8 cellular contexts compared by ENCODE assay signal in the genomic region with DNA sequence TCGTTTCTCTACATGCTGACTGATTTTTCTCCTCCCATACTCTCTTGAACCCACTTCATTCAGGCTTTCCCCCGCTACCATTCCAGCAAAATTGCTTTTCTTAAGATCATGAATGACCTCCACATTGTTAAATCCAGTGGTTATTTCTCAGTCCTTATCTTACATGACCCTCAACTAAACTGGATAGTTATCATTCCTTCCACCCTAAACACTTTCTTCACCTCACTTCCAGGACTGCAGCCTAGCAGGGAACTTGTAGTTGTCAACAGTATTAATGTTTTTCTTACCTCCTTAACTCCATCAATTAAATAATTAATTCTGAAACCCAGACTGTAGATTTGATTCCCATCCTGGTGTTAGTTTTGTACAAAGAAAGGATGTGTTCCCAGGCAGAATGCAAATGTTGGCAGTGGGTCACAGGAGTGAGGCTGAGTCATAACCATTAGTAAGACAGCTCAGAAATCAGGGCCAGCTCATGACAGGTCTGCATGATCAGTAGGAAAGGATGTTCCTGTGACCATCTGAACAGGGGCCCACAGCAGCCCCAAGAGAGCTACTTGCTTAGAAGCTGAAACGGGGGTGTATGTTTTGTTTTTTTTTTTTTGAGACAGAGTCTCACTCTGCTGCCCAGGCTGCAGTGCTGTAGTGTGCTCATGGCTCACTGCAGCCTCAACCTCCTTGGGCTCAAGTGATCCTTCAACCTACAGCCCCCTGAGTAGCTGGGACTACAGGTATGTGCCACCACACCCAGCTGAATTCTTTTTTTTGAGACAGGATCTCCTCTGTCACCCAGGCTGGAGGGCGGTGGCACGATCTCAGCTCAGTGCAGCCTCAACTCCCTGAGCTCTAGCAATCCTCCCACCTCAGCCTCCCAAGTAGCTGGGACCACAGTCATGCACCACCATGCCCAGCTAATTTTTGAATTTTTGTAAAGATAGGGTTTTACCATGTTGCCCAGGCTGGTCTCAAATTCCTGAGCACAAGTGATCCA. TPM values are rescaled to one million over a fixed set of nuclear protein-coding genes. Genes with fewer than 3 reads are reported as not detected.
DNase-seq lines count a peak whose midpoint lies in the region; ATAC-seq and TF ChIP-seq lines count a peak whose summit lies in the region.

No MANE protein-coding gene starts in this region.

- intact Hi-C loops in adrenal gland (cut with DNase I): no loop called here

- ATAC-seq in GM19455 (IDR thresholded peaks at IDR 0.05; ENCODE audit: unreplicated experiment): peak; percentile 68
- ATAC-seq in HG03439 (IDR thresholded peaks at IDR 0.05; ENCODE audit: unreplicated experiment): peak; percentile 66

- H3K27ac ChIP-seq in adrenal gland: peak overlapping the region in 4 of 5 donors; percentile 22 to 50 (median 42)

- TF ChIP-seq CTCF in adrenal gland (IDR thresholded peaks at IDR 0.05): no peak
- no peak for TF ChIP-seq CTCF in mesothelial cell of epicardium (IDR thresholded peaks at IDR 0.05; ENCODE audit: unreplicated experiment)

- peak overlapping the region; percentile 70 for H3K27ac Mint-ChIP-seq in mesothelial cell of epicardium

- H3K4me3 ChIP-seq in adrenal gland: no peak overlapping the region

- no peaks in the 10 kb centered on the region for H3K9me3 ChIP-seq in adrenal gland (replicated peaks in 1 of 3)

- peaks cover 7 to 23% of the 10 kb centered on the region in 2 donors for H3K4me1 ChIP-seq in adrenal gland (replicated peaks in 1 of 2)

- no peak for TF ChIP-seq POLR2A in adrenal gland (IDR thresholded peaks at IDR 0.05)

- no peak overlapping the region for H3K4me3 Mint-ChIP-seq in mesothelial cell of epicardium

- DNase-seq in ELR (ENCODE audit: low read depth): peak; percentile 96
- peak; percentile 81 to 94 (median 91) for DNase-seq in adrenal gland
- no peak for DNase-seq in mesothelial cell of epicardium (ENCODE audit: low spot score in 2 of 2, unreplicated experiment in 2 of 2)
- no peak for DNase-seq in NCI-H2107 (lab: John Stamatoyannopoulos, UW)
- DNase-seq in iPS-NIHi7 (ENCODE audit: extremely low spot score): no peak
- no peak for DNase-seq in effector CD4-positive, alpha-beta T cell

- 45 to 61% (median 58%) methylated on average over 3 to 5 of the region's 5 CpGs for WGBS in adrenal gland, 4 donors

- H3K36me3 ChIP-seq in adrenal gland (replicated peaks in 1 of 2): no peaks in the 10 kb centered on the region

- no peaks in the 10 kb centered on the region for H3K27me3 ChIP-seq in adrenal gland

- H3K9me3 Mint-ChIP-seq in mesothelial cell of epicardium: no peaks in the 10 kb centered on the region

- no peaks in the 10 kb centered on the region for H3K27me3 Mint-ChIP-seq in mesothelial cell of epicardium (ENCODE audit: low read depth)

- no peaks in the 10 kb centered on the region for H3K36me3 Mint-ChIP-seq in mesothelial cell of epicardium

- peaks cover 6% of the 10 kb centered on the region for H3K4me1 Mint-ChIP-seq in mesothelial cell of epicardium

RNA-seq across cellular contexts. Expression of a gene that starts 9.1 kb away (rescaled TPM):
- 1 to 10 TPM in 7 of 8 donors, under 1 TPM in 1; 0.91 to 9.9 (median 3.8) TPM for total RNA-seq in adrenal gland
- polyA plus RNA-seq in adrenal gland: 1 to 10 TPM; 2.0 to 2.5 (median 2.0) TPM
- 0.36 TPM in 1 of 3 replicates, not detected in the others for total RNA-seq in mesothelial cell of epicardium

Comparison
In these comparisons a context has a peak if more than half of its experiments do, and no peak if none do; other contexts are left out.
1. DNase-seq: peak in ELR (single experiment) and adrenal gland (7 of 7); none in mesothelial cell of epicardium (0 of 2), NCI-H2107 (single experiment), iPS-NIHi7 (single experiment) and effector CD4-positive, alpha-beta T cell (single experiment).